Comparison of ENCODE assay signal across 29 cellular contexts in genomic region chr3:48411041-48411588, GRCh38. TPM values are rescaled to one million over a fixed set of nuclear protein-coding genes. Genes with fewer than 3 reads are reported as not detected.
DNase-seq lines count a peak whose midpoint lies in the region; ATAC-seq, FAIRE-seq and TF ChIP-seq lines count a peak whose summit lies in the region.
"Had no signal": no experiment of that assay in that cellular context is flagged by ENCODE, and none has a peak within 500 bp of the region (broad histone marks: within the 10 kb centered on the region; RNA-seq: fewer than 3 reads in every experiment).

No MANE protein-coding gene starts in this region.

- FAIRE-seq in GM12891 (lab: Jason Lieb, UNC) (no peak), kidney (lab: Jason Lieb, UNC) (no peak)

- H3K4me1 ChIP-seq in NT2/D1 (ENCODE audit: insufficient read depth, insufficient read length): peaks cover 2% of the 10 kb centered on the region
- no peaks in the 10 kb centered on the region for H3K4me1 ChIP-seq in kidney (ENCODE audit: control insufficient read depth in 1 of 2, insufficient read depth in 1 of 2, low read depth in 1 of 2, low read length in 2 of 2)
- H3K4me1 ChIP-seq in sigmoid colon: peaks cover 0 to 30% (median 19%) of the 10 kb centered on the region in 4 donors
- H3K4me1 ChIP-seq: body of pancreas, gastrocnemius medialis, parathyroid adenoma had no signal

- no peak overlapping the region for H3K27ac ChIP-seq in kidney (ENCODE audit: low read depth in 2 of 2, low read length in 2 of 2)
- peak overlapping the region in 2 of 4 donors; percentile 4 to 71 for H3K27ac ChIP-seq in sigmoid colon
- H3K27ac ChIP-seq: body of pancreas, C4-2B, gastrocnemius medialis, hepatocyte, parathyroid adenoma, PC-9 had no signal

- H3K9ac ChIP-seq in NT2/D1 (ENCODE audit: insufficient read length, low read depth) (peak overlapping the region; percentile 6), kidney (ENCODE audit: low read length in 2 of 2) (no peak overlapping the region)
- H3K9ac ChIP-seq: parathyroid adenoma had no signal

- H3K27me3 ChIP-seq in NT2/D1 (ENCODE audit: insufficient read depth, insufficient read length) (no peaks in the 10 kb centered on the region), sigmoid colon (no peaks in the 10 kb centered on the region)
- H3K27me3 ChIP-seq: body of pancreas, gastrocnemius medialis, hepatocyte had no signal

- TF ChIP-seq CTCF in kidney (IDR thresholded peaks at IDR 0.05; ENCODE audit: borderline replicate concordance, extremely low read depth, insufficient read depth) (no peak), sigmoid colon (IDR thresholded peaks at IDR 0.05) (no peak)

- no peak for TF ChIP-seq EP300 in sigmoid colon (IDR thresholded peaks at IDR 0.05)

- H3K36me3 ChIP-seq in NT2/D1 (ENCODE audit: insufficient read depth, insufficient read length, low read length) (peaks cover 98% of the 10 kb centered on the region), kidney (ENCODE audit: control insufficient read depth in 1 of 2, insufficient read depth in 2 of 2, low read length in 2 of 2) (peaks cover 66 to 77% of the 10 kb centered on the region in 2 donors), sigmoid colon (peaks cover 53 to 98% (median 78%) of the 10 kb centered on the region in 4 donors)
- H3K36me3 ChIP-seq: gastrocnemius medialis had no signal

- H3K9me3 ChIP-seq in NT2/D1 (ENCODE audit: insufficient read depth, low read length) (no peaks in the 10 kb centered on the region), kidney (ENCODE audit: control insufficient read depth in 1 of 2, low read length in 2 of 2) (no peaks in the 10 kb centered on the region), sigmoid colon (no peaks in the 10 kb centered on the region)
- H3K9me3 ChIP-seq: body of pancreas, gastrocnemius medialis had no signal

- H3K4me3 ChIP-seq in NT2/D1 (ENCODE audit: insufficient read length, low read depth): no peak overlapping the region
- no peak overlapping the region for H3K4me3 ChIP-seq in kidney (ENCODE audit: low read length in 2 of 2)
- H3K4me3 ChIP-seq in sigmoid colon: no peak overlapping the region
- H3K4me3 ChIP-seq: body of pancreas, gastrocnemius medialis, hepatocyte, PC-9 had no signal

- 92 to 95% methylated on average over 9 of the region's 9 CpGs for WGBS in sigmoid colon, 2 donors

- DNase-seq in GM12891 (ENCODE audit: insufficient read length, low spot score) (peak; percentile 12), NT2/D1 (ENCODE audit: low read depth, low spot score) (no peak), kidney (peak; percentile 37), sigmoid colon (peak; percentile 46), amniotic stem cell (lab: John Stamatoyannopoulos, UW) (no peak), NCI-H226 (no peak)
- DNase-seq: activated B cell treated with CpG ODN at 0.5 μM for 24 hours; activated CD4-positive, alpha-beta T cell treated with anti-CD3 and anti-CD28 coated beads, Interleukin-2, amount 10 ng/mL, durations not matched to agents 7 days and 5 days; activated gamma-delta T cell treated with Interleukin-2 at 50 U/mL for 16 hours; COR-L47; DMS53; Karpas-422; mesenchymal stem cell; NCI-H1417 treated with DMSO at 0.1 percent for 48 hours; NCI-H2029 treated with DMSO at 0.1 percent for 48 hours; NCI-H526 treated with DMSO at 0.1 percent for 48 hours; PC-9; SHP77; stimulated activated CD4-positive, alpha-beta T cell treated with anti-CD3 and anti-CD28 coated beads, Interleukin-4, amount 100 ng/mL, for 24 hours; T1000 had no signal

- ATAC-seq in GM19035 (IDR thresholded peaks at IDR 0.05; ENCODE audit: unreplicated experiment): no peak
- ATAC-seq: body of pancreas, gastrocnemius medialis, HCT116, right cardiac atrium had no signal

- TF ChIP-seq POLR2A in GM12891 (IDR thresholded peaks at IDR 0.05; ENCODE audit: low read depth, low read length): no peak
- TF ChIP-seq POLR2A in sigmoid colon (IDR thresholded peaks at IDR 0.05): no peak

- intact Hi-C loops in kidney (cut with DNase I): no loop called here
- intact Hi-C loops in sigmoid colon (cut with DNase I): no loop called here

TF ChIP-seq in GM12891, 5 proteins besides CTCF, POLR2A, EP300 and RAD21:
- TF ChIP-seq TAF1 (IDR thresholded peaks at IDR 0.05; ENCODE audit: low read depth, low read length) (no peak), POU2F2 (IDR thresholded peaks at IDR 0.05; ENCODE audit: low read depth, low read length) (no peak), SPI1 (IDR thresholded peaks at IDR 0.05; ENCODE audit: low read depth, low read length) (no peak), POLR2AphosphoS5 (IDR thresholded peaks at IDR 0.05; ENCODE audit: low read depth, low read length) (no peak), PAX5 (IDR thresholded peaks at IDR 0.05; ENCODE audit: insufficient read depth, low read length, severe bottlenecking) (no peak)

RNA-seq across cellular contexts. Expression of gene PLXNB1, which starts 18.8 kb away (rescaled TPM):
- 9.8 TPM for polyA plus RNA-seq in GM12891 (2012; ENCODE audit: low read depth, missing spikeins)
- total RNA-seq in kidney (224 TPM), sigmoid colon (100 to 1,000 TPM in 1 of 4 donors, 10 to 100 TPM in 3; 59.9 to 162 (median 79.7) TPM)
- polyA plus RNA-seq in kidney (ENCODE audit: insufficient read depth, low read depth, low replicate concordance) (101 TPM), sigmoid colon (10 to 100 TPM; 10.2 to 88.0 (median 10.4) TPM)

RNA-seq across cellular contexts. Expression of gene CCDC51, which starts 28.8 kb away (rescaled TPM):
- polyA plus RNA-seq in GM12891 (2012; ENCODE audit: low read depth, missing spikeins): 15.6 TPM
- 13.8 TPM for total RNA-seq in kidney
- polyA plus RNA-seq in kidney (ENCODE audit: insufficient read depth, low read depth, low replicate concordance): 32.8 TPM
- 10 to 100 TPM in 3 of 4 donors, 1 to 10 TPM in 1; 9.4 to 22.5 (median 13.1) TPM for total RNA-seq in sigmoid colon
- 10 to 100 TPM; 12.7 to 21.6 (median 18.6) TPM for polyA plus RNA-seq in sigmoid colon

RNA-seq across cellular contexts. Expression of gene TMA7, which starts 28.9 kb away (rescaled TPM):
- 678 TPM for polyA plus RNA-seq in GM12891 (2012; ENCODE audit: low read depth, missing spikeins)
- total RNA-seq in kidney (195 TPM), sigmoid colon (100 to 1,000 TPM; 146 to 352 (median 244) TPM)
- polyA plus RNA-seq in kidney (ENCODE audit: insufficient read depth, low read depth, low replicate concordance) (631 TPM), sigmoid colon (100 to 1,000 TPM; 419 to 762 (median 624) TPM)

RNA-seq across cellular contexts. Expression of gene ATRIP, which starts 35.4 kb away (rescaled TPM):
- 6.0 TPM for polyA plus RNA-seq in GM12891 (2012; ENCODE audit: low read depth, missing spikeins)
- 6.7 TPM for total RNA-seq in kidney
- polyA plus RNA-seq in kidney (ENCODE audit: insufficient read depth, low read depth, low replicate concordance): 5.4 TPM
- 1 to 10 TPM; 3.4 to 9.4 (median 5.2) TPM for total RNA-seq in sigmoid colon
- 1 to 10 TPM; 1.8 to 6.2 (median 2.4) TPM for polyA plus RNA-seq in sigmoid colon

RNA-seq across cellular contexts. Expression of gene FBXW12, which starts 39.1 kb away (rescaled TPM):
- not detected for polyA plus RNA-seq in GM12891 (2012; ENCODE audit: low read depth, missing spikeins)
- not detected for total RNA-seq in kidney
- polyA plus RNA-seq in kidney (ENCODE audit: insufficient read depth, low read depth, low replicate concordance): not detected
- total RNA-seq in sigmoid colon: not detected
- polyA plus RNA-seq in sigmoid colon: not detected
- total RNA-seq: activated B cell treated with CpG ODN at 0.5 μM for 24 hours; activated CD4-positive, alpha-beta T cell treated with anti-CD3 and anti-CD28 coated beads, Interleukin-2, amount 10 ng/mL, durations not matched to agents 7 days and 5 days; activated CD8-positive, alpha-beta memory T cell treated with anti-CD3 and anti-CD28 coated beads for 36 hours; gastrocnemius medialis; hepatocyte; PC-9; right cardiac atrium had no signal
- polyA plus RNA-seq: hepatocyte, right cardiac atrium had no signal

Comparison
In these comparisons a context has a peak if more than half of its experiments do, and no peak if none do; other contexts are left out.
1. DNase-seq: peak in GM12891 (single experiment), kidney (single experiment) and sigmoid colon (single experiment); none in NT2/D1 (single experiment), amniotic stem cell (single experiment) and NCI-H226 (single experiment).